8 cellular contexts compared by ENCODE assay signal in the genomic region with DNA sequence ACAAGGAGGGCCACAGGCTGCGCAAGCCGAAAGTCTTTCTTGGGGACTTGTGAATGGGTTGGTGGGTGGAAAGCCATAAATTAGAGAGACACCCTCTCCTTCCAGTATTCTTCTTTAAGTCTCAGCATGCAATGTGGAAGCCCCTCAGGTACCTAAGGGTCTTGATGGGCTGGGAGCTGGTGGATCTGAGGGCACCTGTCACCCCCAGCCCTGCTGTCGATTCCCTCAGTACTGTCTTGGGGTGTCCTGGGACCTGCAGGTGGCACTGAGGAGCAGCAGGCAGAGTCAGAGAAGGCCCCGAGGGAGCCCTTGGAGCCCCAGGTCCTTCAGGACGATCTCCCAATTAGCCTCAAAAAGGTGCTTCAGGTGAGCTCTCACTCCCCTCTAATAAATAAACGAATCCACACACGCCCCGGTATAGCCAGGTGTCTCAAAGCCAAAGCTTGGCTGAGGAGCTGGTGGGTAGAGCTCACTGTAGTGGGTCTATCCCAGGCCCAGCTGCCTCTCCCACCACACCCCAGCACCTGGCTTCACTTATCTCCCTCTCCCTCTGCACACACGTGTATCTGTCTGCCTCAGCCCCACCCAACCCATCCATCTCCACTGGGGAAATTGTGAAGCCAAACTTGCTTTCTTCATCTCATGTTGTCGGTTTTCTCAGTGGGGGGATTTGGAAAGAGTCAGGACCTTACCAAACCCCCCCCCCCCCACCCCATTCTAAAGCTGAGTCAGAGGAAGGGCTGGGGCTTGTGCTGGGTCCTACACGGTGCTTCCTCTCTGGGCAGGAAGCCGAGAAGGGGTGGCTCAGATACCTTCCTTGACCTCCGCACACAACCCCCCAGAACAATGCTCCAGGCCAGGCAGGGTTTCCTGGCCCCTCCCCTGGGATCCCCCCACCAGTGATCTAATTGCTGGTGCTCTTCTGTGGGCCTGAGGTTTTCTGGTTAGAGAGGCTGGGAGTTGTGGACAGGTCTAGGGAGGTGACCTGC. TPM values are rescaled to one million over a fixed set of nuclear protein-coding genes. Genes with fewer than 3 reads are reported as not detected.
A peak's percentile ranks its signal among the peaks of the same experiment; 100 is the strongest.
DNase-seq lines count a peak whose midpoint lies in the region; ATAC-seq and TF ChIP-seq lines count a peak whose summit lies in the region.

No MANE protein-coding gene starts in this region.

- H3K27ac ChIP-seq in Peyer's patch (peak overlapping the region; percentile 77 to 95 (median 92)), mesenchymal stem cell (ENCODE audit: low read length, poor library complexity, severe bottlenecking) (no peak overlapping the region), urinary bladder (ENCODE audit: low read depth) (no peak overlapping the region)

- no peak overlapping the region for H2AK5ac ChIP-seq in mesenchymal stem cell (ENCODE audit: low read length, severe bottlenecking)

- H2AFZ ChIP-seq in mesenchymal stem cell (ENCODE audit: low read depth, low read length), result peak overlapping the region; percentile 46

- peaks cover 13% of the 10 kb centered on the region for H3K79me1 ChIP-seq in mesenchymal stem cell (replicated peaks; ENCODE audit: low read length, poor library complexity, severe bottlenecking)

- DNase-seq in stimulated activated CD4-positive, alpha-beta T cell treated with anti-CD3 and anti-CD28 coated beads, Interleukin-15, amount 100 ng/mL, for 24 hours, result peak; percentile 54
- DNase-seq in stimulated activated CD4-positive, alpha-beta T cell treated with anti-CD3 and anti-CD28 coated beads, Interleukin-2, amount 100 ng/mL, for 48 hours, result no peak
- DNase-seq in Peyer's patch, result peak; percentile 31 to 76 (median 70)
- DNase-seq in central memory CD4-positive, alpha-beta T cell, result peak; percentile 18
- no peak for DNase-seq in mesenchymal stem cell
- no peak for DNase-seq in middle frontal gyrus (ENCODE audit: extremely low spot score, low spot score)

- H4K8ac ChIP-seq in mesenchymal stem cell (ENCODE audit: low read length), result no peak overlapping the region

- TF ChIP-seq CTCF in Peyer's patch (IDR thresholded peaks at IDR 0.05), result peak in 4 of 6 experiments; percentile 20 to 59 (median 42)

- no peak overlapping the region for H2BK12ac ChIP-seq in mesenchymal stem cell (ENCODE audit: low read length in 2 of 2)

- H3K9me3 ChIP-seq in Peyer's patch, result no peaks in the 10 kb centered on the region
- H3K9me3 ChIP-seq in mesenchymal stem cell (ENCODE audit: control insufficient read depth, low read length), result no peaks in the 10 kb centered on the region

- TF ChIP-seq POLR2A in Peyer's patch (IDR thresholded peaks at IDR 0.05), result no peak

- no peak overlapping the region for H2BK15ac ChIP-seq in mesenchymal stem cell (ENCODE audit: low read depth, poor library complexity, severe bottlenecking)

- H3K27me3 ChIP-seq in Peyer's patch (no peaks in the 10 kb centered on the region), mesenchymal stem cell (ENCODE audit: control insufficient read depth in 1 of 2, insufficient read depth in 1 of 2, low read length in 2 of 2) (no peaks in the 10 kb centered on the region)

- H3K9ac ChIP-seq in mesenchymal stem cell (ENCODE audit: low read length), result peak overlapping the region; percentile 87

- WGBS in mesenchymal stem cell, result 61% methylated on average over 6 of the region's 13 CpGs
- WGBS in urinary bladder, result 57% methylated on average over 13 of the region's 13 CpGs

- H2BK120ac ChIP-seq in mesenchymal stem cell (ENCODE audit: low read depth, low read length), result no peak overlapping the region

- no peak overlapping the region for H3K18ac ChIP-seq in mesenchymal stem cell (ENCODE audit: low read depth in 1 of 2, low read length in 2 of 2)

- peak overlapping the region; percentile 78 for H3K4me2 ChIP-seq in mesenchymal stem cell (ENCODE audit: low read length, poor library complexity, severe bottlenecking)

- no peak overlapping the region for H4K91ac ChIP-seq in mesenchymal stem cell (ENCODE audit: low read length)

- H3K36me3 ChIP-seq in Peyer's patch (peaks cover 0 to 41% (median 0%) of the 10 kb centered on the region in 3 donors), mesenchymal stem cell (ENCODE audit: control insufficient read depth in 1 of 2, insufficient read depth in 2 of 2, low read depth in 1 of 2, low read length in 2 of 2) (peaks cover 34 to 37% of the 10 kb centered on the region in 2 experiments), urinary bladder (ENCODE audit: insufficient read depth) (no peaks in the 10 kb centered on the region)

- H3K4me1 ChIP-seq in Peyer's patch, result peaks cover 0 to 28% (median 12%) of the 10 kb centered on the region in 4 donors
- peaks cover 17% of the 10 kb centered on the region for H3K4me1 ChIP-seq in mesenchymal stem cell (ENCODE audit: control insufficient read depth, insufficient read depth, low read depth, low read length)
- H3K4me1 ChIP-seq in urinary bladder (ENCODE audit: insufficient read depth), result no peaks in the 10 kb centered on the region

- ATAC-seq in GM18511 (IDR thresholded peaks at IDR 0.05; ENCODE audit: unreplicated experiment), result no peak

- H3K23ac ChIP-seq in mesenchymal stem cell (ENCODE audit: low read length in 2 of 2), result no peak overlapping the region

- H2BK5ac ChIP-seq in mesenchymal stem cell (ENCODE audit: low read depth, low read length, poor library complexity, severe bottlenecking), result no peak overlapping the region

- no peak overlapping the region for H3K4ac ChIP-seq in mesenchymal stem cell (ENCODE audit: low read depth in 1 of 2, low read length in 2 of 2)

- H3K4me3 ChIP-seq in Peyer's patch (peak overlapping the region; percentile 48 to 85 (median 74)), mesenchymal stem cell (ENCODE audit: insufficient read depth in 1 of 2, low read depth in 1 of 2, low read length in 2 of 2) (peak overlapping the region; percentile 71 to 95), urinary bladder (ENCODE audit: low read depth, low read length) (peak overlapping the region; percentile 76)

- H3K14ac ChIP-seq in mesenchymal stem cell (ENCODE audit: low read length in 2 of 2), result no peak overlapping the region

RNA-seq across cellular contexts. Expression of a gene that starts 1.6 kb away (rescaled TPM):
- 100 to 1,000 TPM; 111 to 191 (median 126) TPM for total RNA-seq in Peyer's patch
- 32.8 TPM for polyA plus RNA-seq in mesenchymal stem cell (2013, experiment 1 of 2)
- 32.9 TPM for polyA plus RNA-seq in mesenchymal stem cell (2013, experiment 2 of 2)
- total RNA-seq in urinary bladder, result 38.3 TPM
- 118 TPM for polyA plus RNA-seq in urinary bladder

RNA-seq across cellular contexts. Expression of a gene that starts 10.8 kb away (rescaled TPM):
- total RNA-seq in Peyer's patch (10 to 100 TPM in 3 of 4 donors, 1 to 10 TPM in 1; 2.5 to 39.6 (median 18.2) TPM), urinary bladder (7.5 TPM)
- 14.2 TPM for polyA plus RNA-seq in mesenchymal stem cell (2013, experiment 1 of 2)
- polyA plus RNA-seq in mesenchymal stem cell (2013, experiment 2 of 2), result 14.3 TPM
- 8.1 TPM for polyA plus RNA-seq in urinary bladder

RNA-seq across cellular contexts. Expression of a gene that starts 19.1 kb away (rescaled TPM):
- total RNA-seq in Peyer's patch (1 to 10 TPM in 1 of 4 donors, under 1 TPM in 1, not detected in 2; 0.88 to 2.7 TPM), urinary bladder (not detected)
- polyA plus RNA-seq in mesenchymal stem cell (2013, experiment 1 of 2), result not detected
- not detected for polyA plus RNA-seq in mesenchymal stem cell (2013, experiment 2 of 2)
- polyA plus RNA-seq in urinary bladder, result not detected

RNA-seq across cellular contexts. Expression of a gene that starts 19.1 kb away (rescaled TPM):
- 10 to 100 TPM in 1 of 4 donors, 1 to 10 TPM in 3; 1.7 to 12.5 (median 5.3) TPM for total RNA-seq in Peyer's patch
- polyA plus RNA-seq in mesenchymal stem cell (2013, experiment 1 of 2), result 0.07 TPM
- polyA plus RNA-seq in mesenchymal stem cell (2013, experiment 2 of 2), result 0.08 TPM
- 0.53 TPM for total RNA-seq in urinary bladder
- 1.2 TPM for polyA plus RNA-seq in urinary bladder

RNA-seq across cellular contexts. Expression of a gene that starts 25.9 kb away (rescaled TPM):
- total RNA-seq in Peyer's patch (1 to 10 TPM; 2.3 to 8.7 (median 5.3) TPM), urinary bladder (1.2 TPM)
- 0.95 TPM for polyA plus RNA-seq in mesenchymal stem cell (2013, experiment 1 of 2)
- polyA plus RNA-seq in mesenchymal stem cell (2013, experiment 2 of 2), result 1.3 TPM
- polyA plus RNA-seq in urinary bladder, result 2.3 TPM

Comparison
In these comparisons a context has a peak if more than half of its experiments do, and no peak if none do; other contexts are left out.
1. DNase-seq: peak in stimulated activated CD4-positive, alpha-beta T cell treated with anti-CD3 and anti-CD28 coated beads, Interleukin-15, amount 100 ng/mL, for 24 hours (single experiment), Peyer's patch (3 of 3) and central memory CD4-positive, alpha-beta T cell (single experiment); none in stimulated activated CD4-positive, alpha-beta T cell treated with anti-CD3 and anti-CD28 coated beads, Interleukin-2, amount 100 ng/mL, for 48 hours (0 of 2), mesenchymal stem cell (single experiment) and middle frontal gyrus (single experiment).
2. H3K27ac ChIP-seq: peak in Peyer's patch (4 of 4); none in mesenchymal stem cell (single experiment) and urinary bladder (single experiment).
3. Peak in every context shown above with its lines, with median percentiles within 50 percentile points of each other: H3K4me3 ChIP-seq.